22 cellular contexts compared by ENCODE assay signal in genomic region chr7:2279873-2280272, GRCh38. TPM values are rescaled to one million over a fixed set of nuclear protein-coding genes. Genes with fewer than 3 reads are reported as not detected.
DNase-seq lines count a peak whose midpoint lies in the region; ATAC-seq, FAIRE-seq and TF ChIP-seq lines count a peak whose summit lies in the region.
"Had no signal": no experiment of that assay in that cellular context is flagged by ENCODE, and none has a peak within 500 bp of the region (broad histone marks: within the 10 kb centered on the region; RNA-seq: fewer than 3 reads in every experiment).

No MANE protein-coding gene starts in this region.

- H3K36me3 Mint-ChIP-seq in H9 (ENCODE audit: insufficient read depth in 1 of 3, low read depth in 3 of 3) (peaks cover 0 to 15% (median 6%) of the 10 kb centered on the region in 3 experiments; a peak in 4 of 7 replicates), endodermal cell (ENCODE audit: low read depth) (peaks cover 23% of the 10 kb centered on the region), mesothelial cell of epicardium (peaks cover 10% of the 10 kb centered on the region)

- intact Hi-C loops in stomach (cut with DNase I; ENCODE audit: low total_unique reads) = no loop called here

- H3K27me3 ChIP-seq in BLaER1 (no peaks in the 10 kb centered on the region), H9 (ENCODE audit: insufficient read depth, low read length) (no peaks in the 10 kb centered on the region), endodermal cell (ENCODE audit: control insufficient read depth, insufficient read depth, low read length, poor library complexity, severe bottlenecking) (no peaks in the 10 kb centered on the region), stomach (no peaks in the 10 kb centered on the region)
- H3K27me3 ChIP-seq in effector memory CD4-positive, alpha-beta T cell (replicated peaks; ENCODE audit: control insufficient read depth, insufficient read depth, low read length, poor library complexity, severe bottlenecking) = no peaks in the 10 kb centered on the region

- no peak overlapping the region for H3K4ac ChIP-seq in H9 (ENCODE audit: low read depth, low read length)

- no peak overlapping the region for H2AK5ac ChIP-seq in H9 (ENCODE audit: insufficient read length, low read length)

- no peak for FAIRE-seq in urothelium cell line (lab: Jason Lieb, UNC)
- FAIRE-seq: GM12878 had no signal

- DNase-seq in H9 (no peak), endodermal cell (no peak), mesothelial cell of epicardium (ENCODE audit: low spot score in 2 of 2, unreplicated experiment in 2 of 2) (no peak), stomach (no peak), urothelium cell line (ENCODE audit: low spot score) (no peak)
- DNase-seq in effector memory CD4-positive, alpha-beta T cell = no peak
- DNase-seq: activated T-cell treated with anti-CD3 and anti-CD28 coated beads, Interleukin-2, amount 50 U/mL, for 1 hour; COR-L47; head of caudate nucleus; NCI-H1105; NCI-H2029; PC-3; stimulated activated CD4-positive, alpha-beta T cell treated with anti-CD3 and anti-CD28 coated beads, Interleukin-1b, Interleukin-23, amount 100 ng/mL, for 48 hours; substantia nigra; SW 1271 had no signal

- H2BK12ac ChIP-seq in H9 (ENCODE audit: insufficient read length, low read depth, low read length) = no peak overlapping the region

- no peak overlapping the region for H3K14ac ChIP-seq in H9 (ENCODE audit: insufficient read depth, low read length)

- peaks cover 66% of the 10 kb centered on the region for H4K20me1 ChIP-seq in BLaER1
- no peaks in the 10 kb centered on the region for H4K20me1 ChIP-seq in H9 (ENCODE audit: control insufficient read depth, insufficient read depth, insufficient read length)

- H3K4me2 ChIP-seq in BLaER1 (peak overlapping the region; percentile 61), H9 (ENCODE audit: insufficient read depth, insufficient read length, low read length) (no peak overlapping the region)

- H2BK5ac ChIP-seq in H9 (ENCODE audit: insufficient read length, low read length) = no peak overlapping the region

- no peak overlapping the region for H2BK15ac ChIP-seq in H9 (ENCODE audit: low read depth, low read length)

- no peaks in the 10 kb centered on the region for H3K79me1 ChIP-seq in H9 (ENCODE audit: insufficient read depth, low read depth, low read length, poor library complexity, severe bottlenecking)

- 0 out of 2 replicates have a peak overlapping the region, but pooled peaks have one; percentile 18 for H3K9ac ChIP-seq in BLaER1
- no peak overlapping the region for H3K9ac ChIP-seq in H9 (ENCODE audit: extremely low read depth, insufficient read length, low read length)
- no peak overlapping the region for H3K9ac ChIP-seq in endodermal cell (ENCODE audit: extremely low read depth, low read length, poor library complexity, severe bottlenecking)

- H3K4me3 ChIP-seq in BLaER1 (no peak overlapping the region), endodermal cell (ENCODE audit: low read length) (no peak overlapping the region), stomach (no peak overlapping the region)
- no peak overlapping the region for H3K4me3 ChIP-seq in effector memory CD4-positive, alpha-beta T cell (ENCODE audit: insufficient read depth, low read depth, low read length, poor library complexity, severe bottlenecking)
- H3K4me3 ChIP-seq: coronary artery, GM12878 had no signal

- no peak overlapping the region for H3K56ac ChIP-seq in H9 (ENCODE audit: insufficient read length, low read depth, low read length)

- H3K27ac Mint-ChIP-seq in H9 (peak overlapping the region; percentile 13 to 80 (median 80); a peak in 4 of 7 replicates), endodermal cell (peak overlapping the region; percentile 69), mesothelial cell of epicardium (peak overlapping the region; percentile 92)

- no peaks in the 10 kb centered on the region for H3K23me2 ChIP-seq in H9 (ENCODE audit: insufficient read length, low read depth, low read length, poor library complexity, severe bottlenecking)

- H3K4me1 ChIP-seq in BLaER1 (peaks cover 57% of the 10 kb centered on the region), H9 (ENCODE audit: insufficient read depth, low read length) (no peaks in the 10 kb centered on the region), endodermal cell (ENCODE audit: control insufficient read depth, insufficient read depth, low read length) (peaks cover 6% of the 10 kb centered on the region), stomach (peaks cover 0 to 28% (median 12%) of the 10 kb centered on the region in 4 donors)
- H3K4me1 ChIP-seq in effector memory CD4-positive, alpha-beta T cell (ENCODE audit: control insufficient read depth, insufficient read depth, low read length, poor library complexity, severe bottlenecking) = no peaks in the 10 kb centered on the region

- no peak overlapping the region for H3K23ac ChIP-seq in H9 (ENCODE audit: insufficient read length, low read depth, low read length)

- no peak overlapping the region for H2BK20ac ChIP-seq in H9 (ENCODE audit: low read depth, low read length, poor library complexity, severe bottlenecking)

- no peak for TF ChIP-seq EP300 in stomach (IDR thresholded peaks at IDR 0.05)

- H4K5ac ChIP-seq in H9 (ENCODE audit: insufficient read length, low read depth, low read length) = no peak overlapping the region

- H3K4me1 Mint-ChIP-seq in H9 = peaks cover 12 to 23% of the 10 kb centered on the region in 2 experiments
- peaks cover 13% of the 10 kb centered on the region for H3K4me1 Mint-ChIP-seq in endodermal cell
- peaks cover 27% of the 10 kb centered on the region for H3K4me1 Mint-ChIP-seq in mesothelial cell of epicardium

- no peaks in the 10 kb centered on the region for H3K9me3 ChIP-seq in BLaER1
- H3K9me3 ChIP-seq in H9 (ENCODE audit: control insufficient read depth, low read depth, low read length) = no peaks in the 10 kb centered on the region
- no peaks in the 10 kb centered on the region for H3K9me3 ChIP-seq in endodermal cell (ENCODE audit: control insufficient read depth, low read length)
- no peaks in the 10 kb centered on the region for H3K9me3 ChIP-seq in stomach
- no peaks in the 10 kb centered on the region for H3K9me3 ChIP-seq in effector memory CD4-positive, alpha-beta T cell (ENCODE audit: control insufficient read depth, low read length)

- TF ChIP-seq CTCF in H9 (conservative IDR thresholded peaks at IDR 0.05) = no peak
- TF ChIP-seq CTCF in endodermal cell (conservative IDR thresholded peaks at IDR 0.05) = no peak
- TF ChIP-seq CTCF in mesothelial cell of epicardium (IDR thresholded peaks at IDR 0.05; ENCODE audit: unreplicated experiment) = no peak
- no peak for TF ChIP-seq CTCF in stomach (IDR thresholded peaks at IDR 0.05)

- H3K4me3 Mint-ChIP-seq in H9 (no peak overlapping the region), endodermal cell (no peak overlapping the region), mesothelial cell of epicardium (no peak overlapping the region)

- WGBS in H9 (ENCODE audit: extremely low coverage, insufficient read length, low lambda C conversion rate) = no CpG with 5 or more reads among the region's 4 CpGs
- 86 to 100% methylated on average over 1 to 4 of the region's 4 CpGs for WGBS in endodermal cell (ENCODE audit: insufficient coverage in 1 of 2, insufficient read length in 1 of 2), 2 experiments
- 37 to 43% (median 41%) methylated on average over 4 of the region's 4 CpGs for WGBS in stomach, 5 donors

- H2AFZ ChIP-seq in H9 (ENCODE audit: low read length) = no peak overlapping the region

- no peaks in the 10 kb centered on the region for H3K27me3 Mint-ChIP-seq in H9 (ENCODE audit: low read depth)
- no peaks in the 10 kb centered on the region for H3K27me3 Mint-ChIP-seq in endodermal cell (ENCODE audit: insufficient read depth)
- H3K27me3 Mint-ChIP-seq in mesothelial cell of epicardium (ENCODE audit: low read depth) = no peaks in the 10 kb centered on the region

- H3K79me2 ChIP-seq in H9 (ENCODE audit: insufficient read depth, low read length) = no peaks in the 10 kb centered on the region

- no peak for TF ChIP-seq POLR2A in stomach (IDR thresholded peaks at IDR 0.05)

- peak overlapping the region; percentile 21; the same call in 1 of the 2 replicates for H3K27ac ChIP-seq in BLaER1
- no peak overlapping the region for H3K27ac ChIP-seq in H9 (ENCODE audit: insufficient read length, low read depth, low read length)
- no peak overlapping the region for H3K27ac ChIP-seq in endodermal cell (ENCODE audit: low read depth, low read length)
- no peak overlapping the region for H3K27ac ChIP-seq in stomach
- no peak overlapping the region for H3K27ac ChIP-seq in effector memory CD4-positive, alpha-beta T cell (ENCODE audit: insufficient read depth, low read length, poor library complexity, severe bottlenecking)
- H3K27ac ChIP-seq: coronary artery had no signal

- no peaks in the 10 kb centered on the region for H3K9me3 Mint-ChIP-seq in H9
- no peaks in the 10 kb centered on the region for H3K9me3 Mint-ChIP-seq in endodermal cell
- no peaks in the 10 kb centered on the region for H3K9me3 Mint-ChIP-seq in mesothelial cell of epicardium

- no peak overlapping the region for H3K18ac ChIP-seq in H9 (ENCODE audit: insufficient read length, low read depth, low read length)

- no peak overlapping the region for H2BK120ac ChIP-seq in H9 (ENCODE audit: low read depth, low read length, poor library complexity, severe bottlenecking)

- no peak overlapping the region for H3T11ph ChIP-seq in H9 (ENCODE audit: low read length)

- no peak overlapping the region for H4K8ac ChIP-seq in H9 (replicated peaks; ENCODE audit: insufficient read length, low read depth, low read length)

- peaks cover 25% of the 10 kb centered on the region for H3K36me3 ChIP-seq in BLaER1
- no peaks in the 10 kb centered on the region for H3K36me3 ChIP-seq in endodermal cell (ENCODE audit: control insufficient read depth, insufficient read depth, low read length)
- H3K36me3 ChIP-seq in stomach = peaks cover 2 to 27% (median 23%) of the 10 kb centered on the region in 4 donors
- H3K36me3 ChIP-seq in effector memory CD4-positive, alpha-beta T cell (ENCODE audit: control insufficient read depth, insufficient read depth, low read length) = no peaks in the 10 kb centered on the region

- H4K91ac ChIP-seq in H9 (ENCODE audit: insufficient read length, low read depth, low read length) = no peak overlapping the region

- ATAC-seq in GM19395 (IDR thresholded peaks at IDR 0.05; ENCODE audit: unreplicated experiment) = no peak
- ATAC-seq: activated CD4-positive, CD25-positive, alpha-beta regulatory T cell treated with anti-CD3 and anti-CD28 coated beads, Interleukin-2, amount 50 U/mL, for 24 hours; GM12878; HCT116; PC-3; Right ventricle myocardium inferior had no signal

RNA-seq across cellular contexts. Expression of gene SNX8, which starts 34.4 kb away (rescaled TPM):
- total RNA-seq in H9 (2021) = 40.6 and 45.6 TPM in 2 replicates
- total RNA-seq in endodermal cell = 10 to 100 TPM; 53.0 to 53.2 TPM
- polyA plus RNA-seq in endodermal cell (2013, experiment 1 of 2) = 21.3 TPM
- 25.2 TPM for polyA plus RNA-seq in endodermal cell (2013, experiment 2 of 2)
- 35.3 to 42.6 TPM (median 41.2 TPM) in 3 replicates for total RNA-seq in mesothelial cell of epicardium
- 10 to 100 TPM in 3 of 5 donors, 1 to 10 TPM in 2; 7.7 to 72.9 (median 11.6) TPM for total RNA-seq in stomach
- 10 to 100 TPM; 11.7 to 13.4 (median 12.4) TPM for polyA plus RNA-seq in stomach

RNA-seq across cellular contexts. Expression of gene NUDT1, which starts 37.8 kb away (rescaled TPM):
- total RNA-seq in H9 (2021) (80.3 and 84.7 TPM in 2 replicates), endodermal cell (10 to 100 TPM; 56.0 to 84.7 TPM), mesothelial cell of epicardium (16.1 to 19.2 TPM (median 17.3 TPM) in 3 replicates), stomach (1 to 10 TPM in 3 of 5 donors, not detected in 2; 4.6 to 8.1 (median 6.2) TPM)
- polyA plus RNA-seq in endodermal cell (2013, experiment 1 of 2) = 64.0 TPM
- polyA plus RNA-seq in endodermal cell (2013, experiment 2 of 2) = 61.0 TPM
- 10 to 100 TPM; 15.9 to 37.1 (median 28.6) TPM for polyA plus RNA-seq in stomach

RNA-seq across cellular contexts. Expression of gene MRM2, which starts 37.9 kb away (rescaled TPM):
- total RNA-seq in H9 (2021) = 57.2 and 59.0 TPM in 2 replicates
- total RNA-seq in endodermal cell = 10 to 100 TPM; 38.9 TPM
- 33.3 TPM for polyA plus RNA-seq in endodermal cell (2013, experiment 1 of 2)
- polyA plus RNA-seq in endodermal cell (2013, experiment 2 of 2) = 31.5 TPM
- 25.2 to 26.1 TPM (median 25.3 TPM) in 3 replicates for total RNA-seq in mesothelial cell of epicardium
- 10 to 100 TPM in 4 of 5 donors, 1 to 10 TPM in 1; 9.9 to 19.1 (median 17.1) TPM for total RNA-seq in stomach
- polyA plus RNA-seq in stomach = 10 to 100 TPM; 17.4 to 22.3 (median 18.7) TPM

RNA-seq across cellular contexts. Expression of gene MAD1L1, which starts 47.1 kb away (rescaled TPM):
- total RNA-seq in H9 (2021) (37.4 and 39.0 TPM in 2 replicates), endodermal cell (10 to 100 TPM; 59.1 to 61.4 TPM), mesothelial cell of epicardium (39.0 to 45.0 TPM (median 41.2 TPM) in 3 replicates), stomach (100 to 1,000 TPM in 1 of 5 donors, 10 to 100 TPM in 4; 12.8 to 469 (median 25.0) TPM)
- 33.1 TPM for polyA plus RNA-seq in endodermal cell (2013, experiment 1 of 2)
- 29.4 TPM for polyA plus RNA-seq in endodermal cell (2013, experiment 2 of 2)
- 10 to 100 TPM; 25.8 to 36.0 (median 28.7) TPM for polyA plus RNA-seq in stomach
